21 cellular contexts compared by ENCODE assay signal in the genomic region with DNA sequence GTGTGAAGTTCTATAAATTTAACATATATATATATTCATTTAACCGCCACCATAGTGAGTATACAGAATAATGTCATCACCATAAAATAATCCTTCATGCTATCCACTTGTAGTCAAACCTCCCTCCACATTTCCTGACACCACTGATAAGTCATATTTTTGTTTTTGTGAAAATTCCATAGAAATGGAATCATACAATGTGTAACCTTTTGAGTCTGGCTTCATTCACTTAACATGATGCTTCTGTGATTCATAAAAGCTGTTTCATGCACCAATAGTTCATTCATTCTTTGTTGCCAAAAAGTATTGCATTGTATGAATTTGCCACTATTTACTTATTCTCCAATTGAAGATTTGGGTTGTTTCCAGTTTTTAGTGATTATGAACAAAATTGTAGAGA.
"Had no signal": no experiment of that assay in that cellular context is flagged by ENCODE, and none has a peak within 500 bp of the region (broad histone marks: within the 10 kb centered on the region; RNA-seq: fewer than 3 reads in every experiment).

No MANE protein-coding gene starts in this region.

- H3K36me3 ChIP-seq: gastrocnemius medialis, neural progenitor cell, tibial nerve, upper lobe of right lung had no signal

- H2AFZ ChIP-seq: neural progenitor cell, parathyroid adenoma had no signal

- H3K4me1 ChIP-seq: gastrocnemius medialis, neural progenitor cell, parathyroid adenoma, psoas muscle, testis, tibial nerve, upper lobe of right lung had no signal

- DNase-seq: cerebellar nuclear complex; dermis blood vessel endothelial cell; erythroblast; gastrocnemius medialis; glutamatergic neuron; left colon; left ventricle myocardium superior; mesenchymal stem cell; midbrain; occipital lobe; psoas muscle; stimulated activated CD4-positive, alpha-beta T cell treated with anti-CD3 and anti-CD28 coated beads, Interleukin-2, amount 100 ng/mL, for 24 hours; stimulated activated CD4-positive, alpha-beta T cell treated with anti-CD3 and anti-CD28 coated beads, Interleukin-4, amount 100 ng/mL, for 4 hours; stimulated activated naive B cell treated with anti-CD40 and anti-IgM and Interleukin-4, amounts not matched to agents 10 μg/mL and 1 μg/mL and 100 μg/mL, for 72 hours; stimulated activated naive CD8-positive, alpha-beta T cell treated with anti-CD3 and anti-CD28 coated beads, Interleukin-15, amount 100 ng/mL, for 72 hours; testis; upper lobe of right lung had no signal

- H3K9ac ChIP-seq: neural progenitor cell, parathyroid adenoma had no signal

- H3K4me3 ChIP-seq: gastrocnemius medialis, lung, neural progenitor cell, psoas muscle, testis, tibial nerve, upper lobe of right lung had no signal

- H3K27ac ChIP-seq: gastrocnemius medialis, neural progenitor cell, parathyroid adenoma, psoas muscle, testis, tibial nerve, upper lobe of right lung had no signal

- H3K9me3 ChIP-seq: gastrocnemius medialis, psoas muscle, testis, tibial nerve, upper lobe of right lung had no signal

- H3K79me2 ChIP-seq: parathyroid adenoma had no signal

- H3K27me3 ChIP-seq: gastrocnemius medialis, neural progenitor cell, testis, tibial nerve, upper lobe of right lung had no signal

- H3K4me2 ChIP-seq: neural progenitor cell had no signal
